Comparison of ENCODE assay signal across 10 cellular contexts in the genomic region with DNA sequence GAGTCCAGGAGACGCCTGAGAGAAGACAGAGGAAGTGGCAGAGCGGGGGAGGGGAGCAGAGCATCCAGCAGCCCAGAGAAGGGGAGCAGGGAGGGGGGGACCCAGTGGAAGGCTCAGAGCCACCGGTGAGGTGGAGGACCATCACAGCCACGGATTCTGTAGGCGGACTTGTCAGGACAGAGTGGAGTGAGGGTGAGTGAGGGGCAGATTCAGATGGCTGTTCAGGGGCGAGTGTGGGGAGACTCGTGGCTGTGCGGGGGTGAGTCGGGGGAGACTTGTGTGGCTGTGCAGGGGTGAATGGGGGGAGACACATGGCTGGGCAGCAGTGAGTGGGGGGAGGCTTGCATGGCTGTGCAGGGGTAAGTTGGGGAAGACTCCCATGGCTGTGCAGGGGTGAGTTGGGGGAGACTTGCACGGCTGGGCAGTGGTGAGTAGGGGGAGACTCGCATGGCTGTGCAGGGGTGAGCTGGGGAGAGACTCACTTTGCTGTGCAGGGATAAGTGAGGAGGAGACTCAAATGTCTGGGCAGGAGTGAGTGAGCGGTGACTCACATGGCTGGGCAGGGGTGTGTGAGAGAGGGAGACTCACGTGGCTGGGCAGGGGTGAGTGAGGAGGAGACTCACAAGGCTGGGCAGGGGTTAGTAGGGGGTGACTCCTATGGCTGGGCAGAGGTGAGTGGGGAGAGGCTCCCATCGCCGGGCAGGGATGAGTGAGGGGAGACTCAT. TPM values are rescaled to one million over a fixed set of nuclear protein-coding genes. Genes with fewer than 3 reads are reported as not detected.
DNase-seq lines count a peak whose midpoint lies in the region; ATAC-seq, FAIRE-seq and TF ChIP-seq lines count a peak whose summit lies in the region.
"Had no signal": no experiment of that assay in that cellular context is flagged by ENCODE, and none has a peak within 500 bp of the region (broad histone marks: within the 10 kb centered on the region; RNA-seq: fewer than 3 reads in every experiment).

No MANE protein-coding gene starts in this region.

- peak overlapping the region; percentile 7 for H3K4me3 Mint-ChIP-seq in activated CD8-positive, alpha-beta T cell treated with anti-CD3 and anti-CD28 coated beads for 36 hours
- H3K4me3 Mint-ChIP-seq in type B pancreatic cell: no peak overlapping the region
- H3K4me3 Mint-ChIP-seq: B cell had no signal

- H3K27ac ChIP-seq in kidney (ENCODE audit: low read depth in 2 of 2, low read length in 2 of 2): no peak overlapping the region
- no peak overlapping the region for H3K27ac ChIP-seq in stomach
- no peak overlapping the region for H3K27ac ChIP-seq in left lung

- ATAC-seq in activated CD8-positive, alpha-beta T cell treated with anti-CD3 and anti-CD28 coated beads for 36 hours: peak; percentile 41
- no peak for ATAC-seq in left lung

- TF ChIP-seq POLR2A in stomach (IDR thresholded peaks at IDR 0.05): no peak

- H3K4me1 Mint-ChIP-seq in activated CD8-positive, alpha-beta T cell treated with anti-CD3 and anti-CD28 coated beads for 36 hours (ENCODE audit: low read depth): peaks cover 32% of the 10 kb centered on the region
- H3K4me1 Mint-ChIP-seq in type B pancreatic cell (ENCODE audit: unreplicated experiment): peaks cover 18% of the 10 kb centered on the region

- H3K4me3 ChIP-seq in kidney (ENCODE audit: low read length in 2 of 2): no peak overlapping the region
- no peak overlapping the region for H3K4me3 ChIP-seq in stomach
- H3K4me3 ChIP-seq in left lung: no peak overlapping the region

- TF ChIP-seq EP300 in stomach (IDR thresholded peaks at IDR 0.05): no peak

- H3K9me3 Mint-ChIP-seq in activated CD8-positive, alpha-beta T cell treated with anti-CD3 and anti-CD28 coated beads for 36 hours: no peaks in the 10 kb centered on the region
- no peaks in the 10 kb centered on the region for H3K9me3 Mint-ChIP-seq in type B pancreatic cell

- H3K36me3 ChIP-seq in kidney (ENCODE audit: control insufficient read depth in 1 of 2, insufficient read depth in 2 of 2, low read length in 2 of 2): no peaks in the 10 kb centered on the region
- H3K36me3 ChIP-seq in stomach: no peaks in the 10 kb centered on the region
- H3K36me3 ChIP-seq in left lung: no peaks in the 10 kb centered on the region

- 55 to 64% (median 63%) methylated on average over 15 of the region's 15 CpGs for WGBS in stomach, 5 donors

- H3K27ac Mint-ChIP-seq in activated CD8-positive, alpha-beta T cell treated with anti-CD3 and anti-CD28 coated beads for 36 hours: peak overlapping the region; percentile 76
- H3K27ac Mint-ChIP-seq in type B pancreatic cell: peak overlapping the region; percentile 0
- H3K27ac Mint-ChIP-seq: B cell had no signal

- POLR2A ChIA-PET in activated CD8-positive, alpha-beta T cell treated with anti-CD3 and anti-CD28 coated beads for 36 hours (lab: Charles Lee): no interaction called here

- H3K4me1 ChIP-seq in kidney (ENCODE audit: control insufficient read depth in 1 of 2, insufficient read depth in 1 of 2, low read depth in 1 of 2, low read length in 2 of 2) (no peaks in the 10 kb centered on the region), stomach (peaks cover 0 to 11% (median 6%) of the 10 kb centered on the region in 4 donors), left lung (peaks cover 0 to 3% of the 10 kb centered on the region in 2 donors)

- TF ChIP-seq CTCF in activated CD8-positive, alpha-beta T cell treated with anti-CD3 and anti-CD28 coated beads for 36 hours (IDR thresholded peaks at IDR 0.05): no peak
- TF ChIP-seq CTCF in kidney (IDR thresholded peaks at IDR 0.05; ENCODE audit: borderline replicate concordance, extremely low read depth, insufficient read depth): no peak
- TF ChIP-seq CTCF in type B pancreatic cell (conservative IDR thresholded peaks at IDR 0.05): no peak
- TF ChIP-seq CTCF in stomach (IDR thresholded peaks at IDR 0.05): no peak
- TF ChIP-seq CTCF in left lung (IDR thresholded peaks at IDR 0.05): no peak

- H3K9me3 ChIP-seq in kidney (ENCODE audit: control insufficient read depth in 1 of 2, low read length in 2 of 2) (no peaks in the 10 kb centered on the region), stomach (no peaks in the 10 kb centered on the region), left lung (no peaks in the 10 kb centered on the region)

- no peak for FAIRE-seq in kidney (lab: Jason Lieb, UNC)

- H3K27me3 ChIP-seq in stomach (peaks cover 0 to 11% (median 0%) of the 10 kb centered on the region in 3 donors), left lung (peaks cover 0 to 12% of the 10 kb centered on the region in 2 donors)

- CTCF ChIA-PET in activated CD8-positive, alpha-beta T cell treated with anti-CD3 and anti-CD28 coated beads for 36 hours (lab: Charles Lee): no interaction called here

- intact Hi-C loops in activated CD8-positive, alpha-beta T cell treated with anti-CD3 and anti-CD28 coated beads for 36 hours (cut with micrococcal nuclease): no loop called here
- intact Hi-C loops in kidney (cut with DNase I): no loop called here
- intact Hi-C loops in stomach (cut with DNase I; ENCODE audit: low total_unique reads): loop anchor here (5.0 kb wide), 1 partner anchor 95 kb away; no protein-coding TSS in a partner anchor
- intact Hi-C loops in left lung (cut with DNase I): loop anchor here in 1 of 2 donors (10.0 kb wide), 1 partner anchor 93 kb away; no protein-coding TSS in a partner anchor

- H3K27me3 Mint-ChIP-seq in activated CD8-positive, alpha-beta T cell treated with anti-CD3 and anti-CD28 coated beads for 36 hours: no peaks in the 10 kb centered on the region
- H3K27me3 Mint-ChIP-seq in type B pancreatic cell: no peaks in the 10 kb centered on the region

- no peak overlapping the region for H3K9ac ChIP-seq in kidney (ENCODE audit: low read length in 2 of 2)

- DNase-seq in activated effector memory CD4-positive, alpha-beta T cell treated with anti-CD3 and anti-CD28 coated beads, Interleukin-2, amount 50 U/mL, for 16 hours: peak; percentile 59
- no peak for DNase-seq in activated effector memory CD4-positive, alpha-beta T cell treated with Interleukin-2 at 50 U/mL for 16 hours
- peak; percentile 58 for DNase-seq in activated CD8-positive, alpha-beta T cell treated with anti-CD3 and anti-CD28 coated beads for 36 hours
- DNase-seq in kidney (peak; percentile 63), type B pancreatic cell (ENCODE audit: extremely low spot score, unreplicated experiment) (peak; percentile 59), stomach (no peak), left lung (no peak), NCI-H2107 (lab: John Stamatoyannopoulos, UW) (no peak)
- DNase-seq: SHP77 treated with DMSO at 0.1 percent for 48 hours had no signal

- no peaks in the 10 kb centered on the region for H3K36me3 Mint-ChIP-seq in activated CD8-positive, alpha-beta T cell treated with anti-CD3 and anti-CD28 coated beads for 36 hours (ENCODE audit: low read depth)
- no peaks in the 10 kb centered on the region for H3K36me3 Mint-ChIP-seq in type B pancreatic cell

RNA-seq across cellular contexts. Expression of a gene that starts 56.8 kb away (rescaled TPM):
- 10 to 100 TPM; 12.1 to 12.7 TPM for total RNA-seq in activated CD8-positive, alpha-beta T cell treated with anti-CD3 and anti-CD28 coated beads for 36 hours
- 27.6 TPM for total RNA-seq in kidney
- polyA plus RNA-seq in kidney (ENCODE audit: insufficient read depth, low read depth, low replicate concordance): 5.6 TPM
- 6.2 and 8.4 TPM in 2 replicates for total RNA-seq in type B pancreatic cell (ENCODE audit: low replicate concordance)
- 10 to 100 TPM in 4 of 5 donors, 1 to 10 TPM in 1; 4.1 to 65.9 (median 31.6) TPM for total RNA-seq in stomach
- 1 to 10 TPM; 3.1 to 4.7 (median 4.2) TPM for polyA plus RNA-seq in stomach
- total RNA-seq in left lung: 10 to 100 TPM; 40.6 to 53.8 TPM

Comparison
In these comparisons a context has a peak if more than half of its experiments do, and no peak if none do; other contexts are left out.
1. DNase-seq: peak in activated effector memory CD4-positive, alpha-beta T cell treated with anti-CD3 and anti-CD28 coated beads, Interleukin-2, amount 50 U/mL, for 16 hours (single experiment), activated CD8-positive, alpha-beta T cell treated with anti-CD3 and anti-CD28 coated beads for 36 hours (single experiment), kidney (single experiment) and type B pancreatic cell (single experiment); none in activated effector memory CD4-positive, alpha-beta T cell treated with Interleukin-2 at 50 U/mL for 16 hours (single experiment), stomach (single experiment), left lung (0 of 2) and NCI-H2107 (single experiment).